Comparison of ENCODE assay signal across 17 cellular contexts in genomic region chr5:68950111-68950510, GRCh38.
DNase-seq lines count a peak whose midpoint lies in the region; ATAC-seq and TF ChIP-seq lines count a peak whose summit lies in the region.
"Had no signal": no experiment of that assay in that cellular context is flagged by ENCODE, and none has a peak within 500 bp of the region (broad histone marks: within the 10 kb centered on the region; RNA-seq: fewer than 3 reads in every experiment).

No MANE protein-coding gene starts in this region.

- WGBS in smooth muscle cell (ENCODE audit: low lambda C conversion rate), result 37% methylated on average over 6 of the region's 6 CpGs

- TF ChIP-seq CTCF in smooth muscle cell (IDR thresholded peaks at IDR 0.05; ENCODE audit: borderline replicate concordance, insufficient read depth, poor library complexity, severe bottlenecking), result no peak

- H3K4me3 ChIP-seq in smooth muscle cell, result no peak overlapping the region
- no peak overlapping the region for H3K4me3 ChIP-seq in CD8-positive, alpha-beta memory T cell (ENCODE audit: low read length)
- H3K4me3 ChIP-seq: BLaER1 treated with 17β-estradiol and CSF1 and Interleukin-3, amounts not matched to agents 10 nM and 100 nM; esophagus muscularis mucosa; heart left ventricle; sigmoid colon; SJSA1 had no signal

- no peaks in the 10 kb centered on the region for H3K79me2 ChIP-seq in smooth muscle cell (ENCODE audit: low read depth)

- peak overlapping the region; percentile 52 for H2AFZ ChIP-seq in smooth muscle cell (ENCODE audit: low read depth)

- no peaks in the 10 kb centered on the region for H3K9me3 ChIP-seq in smooth muscle cell (replicated peaks; ENCODE audit: low read depth)
- H3K9me3 ChIP-seq in CD8-positive, alpha-beta memory T cell (ENCODE audit: low read length), result no peaks in the 10 kb centered on the region
- H3K9me3 ChIP-seq: BLaER1 treated with 17β-estradiol and CSF1 and Interleukin-3, amounts not matched to agents 10 nM and 100 nM; esophagus muscularis mucosa; heart left ventricle; sigmoid colon; SJSA1 had no signal

- no peak overlapping the region for H3K4me3 Mint-ChIP-seq in CD8-positive, alpha-beta memory T cell
- H3K4me3 Mint-ChIP-seq: activated CD4-positive, alpha-beta memory T cell treated with anti-CD3 and anti-CD28 coated beads, Interleukin-2, amount 10 ng/mL, durations not matched to agents 7 days and 5 days; naive thymus-derived CD4-positive, alpha-beta T cell had no signal

- peaks cover 11% of the 10 kb centered on the region for H3K4me1 ChIP-seq in smooth muscle cell (ENCODE audit: low read depth)
- no peaks in the 10 kb centered on the region for H3K4me1 ChIP-seq in CD8-positive, alpha-beta memory T cell (ENCODE audit: insufficient read depth, low read length)
- H3K4me1 ChIP-seq: SJSA1 had no signal

- POLR2A ChIA-PET in CD8-positive, alpha-beta memory T cell (lab: Charles Lee), result no interaction called here

- H3K27me3 ChIP-seq in smooth muscle cell (ENCODE audit: low read depth), result no peaks in the 10 kb centered on the region
- no peaks in the 10 kb centered on the region for H3K27me3 ChIP-seq in CD8-positive, alpha-beta memory T cell (ENCODE audit: insufficient read depth, low read length, poor library complexity, severe bottlenecking)
- H3K27me3 ChIP-seq: BLaER1 treated with 17β-estradiol and CSF1 and Interleukin-3, amounts not matched to agents 10 nM and 100 nM; esophagus muscularis mucosa; heart left ventricle; sigmoid colon had no signal

- no peaks in the 10 kb centered on the region for H4K20me1 ChIP-seq in smooth muscle cell (ENCODE audit: low read depth)
- H4K20me1 ChIP-seq: BLaER1 treated with 17β-estradiol and CSF1 and Interleukin-3, amounts not matched to agents 10 nM and 100 nM had no signal

- no peak for ATAC-seq in GM19351 (IDR thresholded peaks at IDR 0.05; ENCODE audit: unreplicated experiment)
- ATAC-seq: left cardiac atrium; naive thymus-derived CD4-positive, alpha-beta T cell had no signal

- no peaks in the 10 kb centered on the region for H3F3A ChIP-seq in smooth muscle cell (ENCODE audit: low read depth)

- peak overlapping the region; percentile 37 for H3K4me2 ChIP-seq in smooth muscle cell
- H3K4me2 ChIP-seq: BLaER1 treated with 17β-estradiol and CSF1 and Interleukin-3, amounts not matched to agents 10 nM and 100 nM had no signal

- no peak overlapping the region for H3K9ac ChIP-seq in smooth muscle cell (ENCODE audit: low read depth)
- H3K9ac ChIP-seq: BLaER1 treated with 17β-estradiol and CSF1 and Interleukin-3, amounts not matched to agents 10 nM and 100 nM had no signal

- H3K36me3 Mint-ChIP-seq in CD8-positive, alpha-beta memory T cell, result no peaks in the 10 kb centered on the region
- H3K36me3 Mint-ChIP-seq: naive thymus-derived CD4-positive, alpha-beta T cell had no signal

- H3K4me1 Mint-ChIP-seq in CD8-positive, alpha-beta memory T cell, result no peaks in the 10 kb centered on the region
- H3K4me1 Mint-ChIP-seq: activated CD4-positive, alpha-beta memory T cell treated with anti-CD3 and anti-CD28 coated beads, Interleukin-2, amount 10 ng/mL, durations not matched to agents 7 days and 5 days; naive thymus-derived CD4-positive, alpha-beta T cell had no signal

- no peaks in the 10 kb centered on the region for H3K36me3 ChIP-seq in smooth muscle cell (ENCODE audit: low read depth)
- H3K36me3 ChIP-seq in CD8-positive, alpha-beta memory T cell (ENCODE audit: insufficient read depth, low read length), result no peaks in the 10 kb centered on the region
- H3K36me3 ChIP-seq: BLaER1 treated with 17β-estradiol and CSF1 and Interleukin-3, amounts not matched to agents 10 nM and 100 nM; esophagus muscularis mucosa; heart left ventricle; sigmoid colon; SJSA1 had no signal

- peak; percentile 77 for DNase-seq in NCI-H1105 treated with DMSO at 0.1 percent for 48 hours (lab: John Stamatoyannopoulos, UW)
- peak; percentile 86 for DNase-seq in islet precursor cell
- DNase-seq in smooth muscle cell (lab: John Stamatoyannopoulos, UW; ENCODE audit: unreplicated experiment), result no peak
- DNase-seq in CD8-positive, alpha-beta memory T cell, result no peak
- no peak for DNase-seq in NCI-H2081 (lab: John Stamatoyannopoulos, UW)
- DNase-seq: activated CD4-positive, alpha-beta memory T cell treated with anti-CD3 and anti-CD28 coated beads, Interleukin-2, amount 10 ng/mL, durations not matched to agents 7 days and 5 days; heart left ventricle; left cardiac atrium; naive thymus-derived CD4-positive, alpha-beta T cell; NCI-H345; sigmoid colon; stimulated activated CD4-positive, alpha-beta T cell treated with anti-CD3 and anti-CD28 coated beads, Interleukin-4, amount 100 ng/mL, for 24 hours had no signal

- H3K27ac Mint-ChIP-seq in CD8-positive, alpha-beta memory T cell, result no peak overlapping the region
- H3K27ac Mint-ChIP-seq: activated CD4-positive, alpha-beta memory T cell treated with anti-CD3 and anti-CD28 coated beads, Interleukin-2, amount 10 ng/mL, durations not matched to agents 7 days and 5 days; naive thymus-derived CD4-positive, alpha-beta T cell had no signal

- no peaks in the 10 kb centered on the region for H3K9me3 Mint-ChIP-seq in CD8-positive, alpha-beta memory T cell
- H3K9me3 Mint-ChIP-seq: activated CD4-positive, alpha-beta memory T cell treated with anti-CD3 and anti-CD28 coated beads, Interleukin-2, amount 10 ng/mL, durations not matched to agents 7 days and 5 days; naive thymus-derived CD4-positive, alpha-beta T cell had no signal

- peaks cover 2 to 23% of the 10 kb centered on the region in 2 donors for H3K27me3 Mint-ChIP-seq in CD8-positive, alpha-beta memory T cell

- H3K27ac ChIP-seq in angular gyrus (ENCODE audit: low read depth, low read length) (peak overlapping the region; percentile 74), smooth muscle cell (ENCODE audit: low read depth) (peak overlapping the region; percentile 55)
- H3K27ac ChIP-seq in CD8-positive, alpha-beta memory T cell (ENCODE audit: low read depth, low read length), result no peak overlapping the region
- H3K27ac ChIP-seq: BLaER1 treated with 17β-estradiol and CSF1 and Interleukin-3, amounts not matched to agents 10 nM and 100 nM; esophagus muscularis mucosa; heart left ventricle; sigmoid colon; SJSA1 had no signal

- CTCF ChIA-PET in CD8-positive, alpha-beta memory T cell (lab: Charles Lee), result no interaction called here

Comparison
In these comparisons a context has a peak if more than half of its experiments do, and no peak if none do; other contexts are left out.
1. DNase-seq: peak in NCI-H1105 treated with DMSO at 0.1 percent for 48 hours (single experiment) and islet precursor cell (single experiment); none in smooth muscle cell (single experiment), CD8-positive, alpha-beta memory T cell (0 of 5) and NCI-H2081 (0 of 2).